In the genomic region with DNA sequence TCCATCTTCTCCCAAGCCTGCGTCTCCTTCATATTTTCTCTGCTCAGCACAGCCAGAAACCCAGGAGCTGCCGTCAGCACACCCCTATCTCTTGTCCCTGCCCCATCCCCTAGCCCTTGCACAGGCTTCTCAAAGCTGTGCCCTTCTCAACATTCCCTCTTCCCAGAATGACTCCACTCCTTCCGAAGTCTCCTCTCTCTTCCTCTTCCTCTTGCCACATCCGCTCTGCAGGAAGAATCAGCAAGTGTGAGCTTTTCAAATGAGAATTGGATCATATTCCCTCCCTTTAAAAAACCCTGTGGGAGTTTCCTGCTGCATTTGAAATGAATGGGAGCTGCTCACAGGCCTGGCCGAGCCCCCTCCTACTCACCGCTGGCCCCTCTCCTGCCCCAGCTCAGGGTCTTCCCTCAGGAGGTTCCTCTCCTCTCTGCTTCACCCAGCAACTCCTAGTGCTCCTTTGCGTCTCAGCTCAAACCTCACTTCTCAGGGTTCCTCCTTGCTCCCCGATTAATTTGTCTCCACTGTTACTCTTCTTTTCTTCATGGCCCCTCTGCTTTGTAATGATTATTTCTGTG, we compare ENCODE assay signal across 28 cellular contexts.
"Had no signal": no experiment of that assay in that cellular context is flagged by ENCODE, and none has a peak within 500 bp of the region (broad histone marks: within the 10 kb centered on the region; RNA-seq: fewer than 3 reads in every experiment).

No MANE protein-coding gene starts in this region.

- H3K4me3 ChIP-seq: ascending aorta, cardiac muscle cell, colonic mucosa, gastroesophageal sphincter, hepatocyte, suprapubic skin, tibial artery, upper lobe of right lung had no signal

- H3K27ac ChIP-seq: ascending aorta, cardiac muscle cell, colonic mucosa, gastroesophageal sphincter, hepatocyte, suprapubic skin, tibial artery, upper lobe of right lung, WERI-Rb-1 had no signal

- H3K9me3 Mint-ChIP-seq: activated CD4-positive, alpha-beta T cell treated with anti-CD3 and anti-CD28 coated beads, Interleukin-2, amount 10 ng/mL, durations not matched to agents 24 days and 14 days; activated T-cell treated with anti-CD3 and anti-CD28 coated beads, Interleukin-2, amount 50 U/mL, for 24 hours; brain had no signal

- H3K4me3 Mint-ChIP-seq: activated CD4-positive, alpha-beta memory T cell treated with anti-CD3 and anti-CD28 coated beads, Interleukin-2, amount 10 ng/mL, durations not matched to agents 7 days and 5 days; activated CD4-positive, alpha-beta T cell treated with anti-CD3 and anti-CD28 coated beads, Interleukin-2, amount 10 ng/mL, durations not matched to agents 24 days and 14 days; activated naive CD4-positive, alpha-beta T cell treated with anti-CD3 and anti-CD28 coated beads, Interleukin-2, amount 10 ng/mL, durations not matched to agents 7 days and 5 days; activated naive CD8-positive, alpha-beta T cell treated with anti-CD3 and anti-CD28 coated beads, Interleukin-2, amount 10 ng/mL, durations not matched to agents 7 days and 5 days; activated T-cell treated with anti-CD3 and anti-CD28 coated beads, Interleukin-2, amount 50 U/mL, for 24 hours; brain; naive thymus-derived CD4-positive, alpha-beta T cell had no signal

- H3K27ac Mint-ChIP-seq: activated CD4-positive, alpha-beta memory T cell treated with anti-CD3 and anti-CD28 coated beads, Interleukin-2, amount 10 ng/mL, durations not matched to agents 7 days and 5 days; activated CD4-positive, alpha-beta T cell treated with anti-CD3 and anti-CD28 coated beads, Interleukin-2, amount 10 ng/mL, durations not matched to agents 24 days and 14 days; activated naive CD4-positive, alpha-beta T cell treated with anti-CD3 and anti-CD28 coated beads, Interleukin-2, amount 10 ng/mL, durations not matched to agents 7 days and 5 days; activated naive CD8-positive, alpha-beta T cell treated with anti-CD3 and anti-CD28 coated beads, Interleukin-2, amount 10 ng/mL, durations not matched to agents 7 days and 5 days; activated T-cell treated with anti-CD3 and anti-CD28 coated beads, Interleukin-2, amount 50 U/mL, for 24 hours; brain; naive thymus-derived CD4-positive, alpha-beta T cell had no signal

- DNase-seq: activated CD4-positive, alpha-beta memory T cell treated with anti-CD3 and anti-CD28 coated beads, Interleukin-2, amount 10 ng/mL, durations not matched to agents 7 days and 5 days; activated CD4-positive, alpha-beta T cell treated with anti-CD3 and anti-CD28 coated beads, Interleukin-2, amount 10 ng/mL, durations not matched to agents 24 days and 14 days; activated CD4-positive, CD25-positive, alpha-beta regulatory T cell treated with anti-CD3 and anti-CD28 coated beads, Interleukin-2, amount 50 U/mL, for 72 hours; activated CD8-positive, alpha-beta memory T cell treated with anti-CD3 and anti-CD28 coated beads, Interleukin-2, amount 50 U/mL, for 48 hours; activated gamma-delta T cell; activated naive CD4-positive, alpha-beta T cell treated with anti-CD3 and anti-CD28 coated beads, Interleukin-2, amount 10 ng/mL, durations not matched to agents 7 days and 5 days; activated naive CD8-positive, alpha-beta T cell treated with anti-CD3 and anti-CD28 coated beads, Interleukin-2, amount 10 ng/mL, durations not matched to agents 7 days and 5 days; activated T-cell treated with anti-CD3 and anti-CD28 coated beads, Interleukin-2, amount 50 U/mL, for 24 hours; cerebellar nuclear complex; colonic mucosa; effector CD8-positive, alpha-beta T cell; left cardiac atrium; midbrain; naive thymus-derived CD4-positive, alpha-beta T cell; occipital lobe; right cardiac atrium; stimulated activated CD4-positive, alpha-beta T cell treated with anti-CD3 and anti-CD28 coated beads, Interleukin-15, amount 100 ng/mL, for 24 hours; stimulated activated CD4-positive, alpha-beta T cell treated with anti-CD3 and anti-CD28 coated beads, Interleukin-2, amount 100 ng/mL, for 24 hours; stimulated activated naive CD4-positive, alpha-beta T cell; tibial artery; upper lobe of right lung; WERI-Rb-1 had no signal

- H3K27me3 Mint-ChIP-seq: activated CD4-positive, alpha-beta memory T cell treated with anti-CD3 and anti-CD28 coated beads, Interleukin-2, amount 10 ng/mL, durations not matched to agents 7 days and 5 days had no signal

- H3K4me1 ChIP-seq: ascending aorta, colonic mucosa, gastroesophageal sphincter, suprapubic skin, tibial artery, upper lobe of right lung had no signal

- H3K4me2 ChIP-seq: hepatocyte had no signal

- H3K79me2 ChIP-seq: hepatocyte had no signal

- H3K9me3 ChIP-seq: ascending aorta, colonic mucosa, gastroesophageal sphincter, suprapubic skin, tibial artery, upper lobe of right lung had no signal

- H3K27me3 ChIP-seq: ascending aorta, cardiac muscle cell, colonic mucosa, hepatocyte, suprapubic skin, tibial artery, upper lobe of right lung had no signal

- H2AFZ ChIP-seq: hepatocyte had no signal

- H3K36me3 Mint-ChIP-seq: brain had no signal

- ATAC-seq: gastroesophageal sphincter; left cardiac atrium; naive thymus-derived CD4-positive, alpha-beta T cell; right cardiac atrium; upper lobe of right lung had no signal

- H3K36me3 ChIP-seq: ascending aorta, cardiac muscle cell, colonic mucosa, gastroesophageal sphincter, suprapubic skin, tibial artery, upper lobe of right lung, WERI-Rb-1 had no signal
